In genomic region chr22:39502109-39502788, GRCh38 we compare ENCODE assay signal across 8 cellular contexts. TPM values are rescaled to one million over a fixed set of nuclear protein-coding genes. Genes with fewer than 3 reads are reported as not detected.
A peak's percentile ranks its signal among the peaks of the same experiment; 100 is the strongest.
DNase-seq lines count a peak whose midpoint lies in the region; FAIRE-seq and TF ChIP-seq lines count a peak whose summit lies in the region.

Gene MIEF1 (plus strand): TSS chr22:39502290. CDS start chr22:39511295, 9,005 bp downstream.

- peak within 1 kb of the TSS; percentile 94 for H3K9ac ChIP-seq in NT2/D1 (ENCODE audit: insufficient read length, low read depth)

- peak within 1 kb of the TSS; percentile 69 for H3K4me3 ChIP-seq in NT2/D1 (ENCODE audit: insufficient read length, low read depth)
- peak within 1 kb of the TSS; percentile 94 for H3K4me3 ChIP-seq in mesodermal cell (ENCODE audit: extremely low read depth, insufficient read depth, low read length, poor library complexity, severe bottlenecking)

- in situ Hi-C loops in endometrial microvascular endothelial cells (cut with HindIII; ENCODE audit: inconsistent ontology term, low pct_unique_long_range_greater_than_20kb, low sequenced_read_pairs): no loop called here

- WGBS in mesodermal cell (ENCODE audit: insufficient coverage in 2 of 2), 2 experiments: 0 to 1% methylated on average over 40 to 46 of the region's 58 CpGs

- peak within 1 kb of the TSS; percentile 49 for H3K27ac ChIP-seq in mesodermal cell (ENCODE audit: low read depth, low read length, severe bottlenecking)

- peaks cover 5% of the 10 kb centered on the region for H3K4me1 ChIP-seq in NT2/D1 (ENCODE audit: insufficient read depth, insufficient read length)
- peaks cover 6% of the 10 kb centered on the region for H3K4me1 ChIP-seq in mesodermal cell (ENCODE audit: control insufficient read depth, insufficient read depth, low read length, poor library complexity, severe bottlenecking)

- peaks cover 42% of the 10 kb centered on the region for H3K36me3 ChIP-seq in NT2/D1 (ENCODE audit: insufficient read depth, insufficient read length, low read length)
- H3K36me3 ChIP-seq in mesodermal cell (ENCODE audit: control insufficient read depth, insufficient read depth, low read length): peaks cover 37% of the 10 kb centered on the region

- no peak for TF ChIP-seq CTCF in GM20000 (IDR thresholded peaks at IDR 0.05; ENCODE audit: extremely low read depth, missing control alignments)

- peak; percentile 97 for FAIRE-seq in HTR-8/SVneo (lab: Jason Lieb, UNC)

- peaks cover 58% of the 10 kb centered on the region for H3K27me3 ChIP-seq in NT2/D1 (ENCODE audit: insufficient read depth, insufficient read length)

- DNase-seq in COLO668 (lab: John Stamatoyannopoulos, UW; ENCODE audit: unreplicated experiment): peak; percentile 98
- DNase-seq in GM20000 (ENCODE audit: low spot score): peak; percentile 97
- DNase-seq in HTR-8/SVneo (ENCODE audit: insufficient read length, low spot score): peak; percentile 93
- peak; percentile 89 for DNase-seq in NT2/D1 (ENCODE audit: low read depth, low spot score)
- peak; percentile 75 for DNase-seq in activated CD8-positive, alpha-beta memory T cell treated with anti-CD3 and anti-CD28 coated beads, Interleukin-2, amount 50 U/mL, for 1 hour (ENCODE audit: extremely low read depth)
- peak; percentile 79 to 84 for DNase-seq in stimulated activated CD8-positive, alpha-beta memory T cell treated with anti-CD3 and anti-CD28 coated beads, Interleukin-15, amount 100 ng/mL, for 4 hours (ENCODE audit: low read depth in 2 of 2)

- H3K9me3 ChIP-seq in NT2/D1 (ENCODE audit: insufficient read depth, low read length) (no peaks in the 10 kb centered on the region), mesodermal cell (ENCODE audit: control insufficient read depth, low read length) (no peaks in the 10 kb centered on the region)

RNA-seq across cellular contexts. Expression of gene MIEF1, which starts in this region (rescaled TPM):
- total RNA-seq in endometrial microvascular endothelial cells (ENCODE audit: inconsistent ontology term): 36.1 TPM
- polyA plus RNA-seq in mesodermal cell (2013, experiment 1 of 2): 25.4 TPM
- 22.0 TPM for polyA plus RNA-seq in mesodermal cell (2013, experiment 2 of 2)

Comparison
In these comparisons a context has a peak if more than half of its experiments do, and no peak if none do; other contexts are left out.
1. Peak in every context shown above with its lines: DNase-seq, H3K4me3 ChIP-seq and H3K27ac ChIP-seq.